In genomic region chr7:1664711-1665591, GRCh38 we compare ENCODE assay signal across 8 cellular contexts. TPM values are rescaled to one million over a fixed set of nuclear protein-coding genes. Genes with fewer than 3 reads are reported as not detected.
DNase-seq lines count a peak whose midpoint lies in the region; ATAC-seq and TF ChIP-seq lines count a peak whose summit lies in the region.

No MANE protein-coding gene starts in this region.

- peaks cover 2 to 18% (median 6%) of the 10 kb centered on the region in 4 donors for H3K4me1 Mint-ChIP-seq in CD4-positive, alpha-beta memory T cell
- H3K4me1 Mint-ChIP-seq in T-cell, result peaks cover 13 to 21% (median 15%) of the 10 kb centered on the region in 3 donors

- H3K36me3 ChIP-seq in CD4-positive, alpha-beta memory T cell (ENCODE audit: insufficient read depth, low read length), result no peaks in the 10 kb centered on the region
- H3K36me3 ChIP-seq in HUES6 (ENCODE audit: control insufficient read depth, insufficient read depth, low read length), result no peaks in the 10 kb centered on the region
- no peaks in the 10 kb centered on the region for H3K36me3 ChIP-seq in breast epithelium

- H3K9ac ChIP-seq in HUES6 (ENCODE audit: low read length), result peak overlapping the region; percentile 26

- POLR2A ChIA-PET in CD4-positive, alpha-beta memory T cell (lab: Charles Lee; ENCODE audit: partially characterized antibody), result no interaction called here
- POLR2A ChIA-PET in T-cell (lab: Charles Lee), result interaction anchor here in 1 of 2 donors (0.7 kb wide), 1 partner anchor 8 kb away, joined by 15 read pairs; no protein-coding TSS in a partner anchor

- peaks cover 13% of the 10 kb centered on the region for H3K4me1 ChIP-seq in CD4-positive, alpha-beta memory T cell (ENCODE audit: insufficient read depth, low read length)
- H3K4me1 ChIP-seq in HUES6 (ENCODE audit: control insufficient read depth, insufficient read depth, low read length) (peaks cover 13% of the 10 kb centered on the region), breast epithelium (peaks cover 0 to 26% of the 10 kb centered on the region in 2 donors)

- no peak overlapping the region for H3K27ac Mint-ChIP-seq in CD4-positive, alpha-beta memory T cell
- no peak overlapping the region for H3K27ac Mint-ChIP-seq in T-cell

- ATAC-seq in T-cell (replicated peaks in 1 of 4) (peak in 3 of 4 experiments; percentile 26 to 57 (median 28)), HG03159 (IDR thresholded peaks at IDR 0.05; ENCODE audit: unreplicated experiment) (no peak)

- peaks cover 25 to 29% of the 10 kb centered on the region in 2 donors for H3K27me3 Mint-ChIP-seq in CD4-positive, alpha-beta memory T cell
- peaks cover 17 to 41% of the 10 kb centered on the region in 2 donors for H3K27me3 Mint-ChIP-seq in T-cell

- peak in 4 of 5 donors; percentile 31 to 37 (median 34) for DNase-seq in CD4-positive, alpha-beta memory T cell
- DNase-seq in T-cell, result peak in 28 of 34 experiments; percentile 5 to 56 (median 38)
- peak in 1 of 2 donors; percentile 52 for DNase-seq in breast epithelium (ENCODE audit: low spot score in 2 of 2)
- peak; percentile 90 for DNase-seq in iPS-NIHi7 (ENCODE audit: extremely low spot score)
- DNase-seq in smooth muscle cell of the brain vasculature (ENCODE audit: low read depth, low spot score), result peak; percentile 13
- DNase-seq in GM19238 (ENCODE audit: insufficient read length, low spot score), result no peak

- peak overlapping the region in 1 of 8 donors; percentile 41 for H3K4me3 Mint-ChIP-seq in CD4-positive, alpha-beta memory T cell
- H3K4me3 Mint-ChIP-seq in T-cell, result peak overlapping the region in 2 of 3 donors; percentile 9 to 49

- H3K4me3 ChIP-seq in CD4-positive, alpha-beta memory T cell (ENCODE audit: low read length in 2 of 2), result no peak overlapping the region
- H3K4me3 ChIP-seq in HUES6 (ENCODE audit: low read depth, low read length) (peak overlapping the region; percentile 66), breast epithelium (peak overlapping the region; percentile 52 to 77 (median 52))

- peak in 2 of 3 donors; percentile 16 to 39 for TF ChIP-seq CTCF in breast epithelium (IDR thresholded peaks at IDR 0.05)

- intact Hi-C loops in CD4-positive, alpha-beta memory T cell (cut with micrococcal nuclease), result no loop called here
- intact Hi-C loops in breast epithelium (cut with DNase I; ENCODE audit: low total_unique reads), result no loop called here

- no peak overlapping the region for H3K27ac ChIP-seq in CD4-positive, alpha-beta memory T cell (ENCODE audit: low read depth, low read length)
- H3K27ac ChIP-seq in HUES6 (ENCODE audit: low read depth, low read length) (no peak overlapping the region), breast epithelium (peak overlapping the region in 1 of 2 donors; percentile 25)

- CTCF ChIA-PET in CD4-positive, alpha-beta memory T cell (lab: Charles Lee; ENCODE audit: partially characterized antibody), result no interaction called here
- CTCF ChIA-PET in T-cell (lab: Charles Lee), result interaction anchor here in 1 of 2 donors (0.6 kb wide), 2 partner anchors 22 to 748 kb away, joined by 3 read pairs; no protein-coding TSS in a partner anchor

- H3K36me3 Mint-ChIP-seq in CD4-positive, alpha-beta memory T cell, result no peaks in the 10 kb centered on the region
- no peaks in the 10 kb centered on the region for H3K36me3 Mint-ChIP-seq in T-cell

- H3K9me3 ChIP-seq in CD4-positive, alpha-beta memory T cell (ENCODE audit: control insufficient read depth in 1 of 2, low read length in 2 of 2), result no peaks in the 10 kb centered on the region
- H3K9me3 ChIP-seq in HUES6 (ENCODE audit: control insufficient read depth, insufficient read depth, low read depth, low read length), result no peaks in the 10 kb centered on the region
- no peaks in the 10 kb centered on the region for H3K9me3 ChIP-seq in breast epithelium

- H3K27me3 ChIP-seq in CD4-positive, alpha-beta memory T cell (ENCODE audit: insufficient read depth, low read length), result peaks cover 13% of the 10 kb centered on the region
- peaks cover 75% of the 10 kb centered on the region for H3K27me3 ChIP-seq in HUES6 (ENCODE audit: control insufficient read depth, insufficient read depth, low read length)
- H3K27me3 ChIP-seq in breast epithelium, result peaks cover 9 to 70% of the 10 kb centered on the region in 2 donors

- peaks cover 0 to 4% (median 0%) of the 10 kb centered on the region in 8 donors for H3K9me3 Mint-ChIP-seq in CD4-positive, alpha-beta memory T cell
- H3K9me3 Mint-ChIP-seq in T-cell, result no peaks in the 10 kb centered on the region

- no peak for TF ChIP-seq POLR2A in breast epithelium (IDR thresholded peaks at IDR 0.05)

RNA-seq across cellular contexts. Expression of gene ELFN1, which starts 5.1 kb away (rescaled TPM):
- total RNA-seq in CD4-positive, alpha-beta memory T cell, result under 1 TPM in 1 of 2 experiments, not detected in 1; 0.12 TPM
- polyA plus RNA-seq in CD4-positive, alpha-beta memory T cell, result not detected
- total RNA-seq in T-cell (under 1 TPM in 3 of 5 donors, not detected in 2; 0.06 to 0.12 (median 0.07) TPM), breast epithelium (1 to 10 TPM in 1 of 3 donors, under 1 TPM in 2; 0.59 to 1.3 (median 0.96) TPM)

Comparison
In these comparisons a context has a peak if more than half of its experiments do, and no peak if none do; other contexts are left out.
1. H3K4me3 ChIP-seq: peak in HUES6 (single experiment) and breast epithelium (3 of 3); none in CD4-positive, alpha-beta memory T cell (0 of 2).